ENCODE assay signal across 11 cellular contexts in the genomic region with DNA sequence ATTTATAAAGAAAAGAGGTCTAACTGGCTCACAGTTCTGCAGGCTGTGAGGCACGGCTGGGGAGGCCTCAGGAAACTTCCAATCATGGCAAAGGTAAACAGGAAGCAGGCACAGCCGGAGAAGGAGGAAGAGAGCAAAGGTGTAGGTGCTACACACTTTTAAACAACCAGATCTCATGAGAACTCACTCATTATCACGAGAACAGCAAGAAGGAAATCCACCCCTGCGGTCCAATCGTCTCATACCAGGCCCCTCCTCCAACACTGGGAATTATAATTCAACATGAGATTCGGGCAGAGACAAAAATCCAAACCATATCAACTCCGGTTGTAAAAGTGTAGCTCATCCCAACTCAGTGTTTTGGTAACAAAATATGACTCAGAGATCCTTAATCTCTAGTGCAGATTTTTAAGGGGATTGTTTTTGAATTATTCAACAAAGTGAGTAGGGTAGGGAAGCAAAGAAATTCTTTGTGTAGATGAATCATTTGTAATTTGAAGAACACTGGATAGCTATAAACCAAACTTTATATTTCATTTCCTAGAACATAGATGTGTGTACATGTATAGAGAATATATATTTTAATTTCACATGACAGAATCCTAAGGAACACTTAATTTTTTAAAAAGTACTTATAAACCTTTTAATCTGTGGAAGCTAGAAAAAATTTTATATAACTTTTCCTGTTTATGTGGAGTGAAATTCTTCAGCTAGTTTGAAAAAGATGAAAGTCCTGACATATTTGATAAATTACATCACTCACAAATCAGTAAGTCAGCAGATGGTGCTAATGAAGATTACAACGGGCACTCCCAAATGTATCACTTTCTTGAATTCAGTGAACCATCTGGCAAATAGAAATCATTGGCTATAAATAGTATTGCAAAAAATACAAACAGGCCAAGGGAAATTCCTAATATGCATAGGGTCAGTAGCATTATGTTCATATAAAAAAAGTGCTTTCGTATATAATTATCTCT.
DNase-seq lines count a peak whose midpoint lies in the region; TF ChIP-seq lines count a peak whose summit lies in the region.
"Had no signal": no experiment of that assay in that cellular context is flagged by ENCODE, and none has a peak within 500 bp of the region (broad histone marks: within the 10 kb centered on the region; RNA-seq: fewer than 3 reads in every experiment).

No MANE protein-coding gene starts in this region.

- no peak overlapping the region for H2AFZ ChIP-seq in PC-9

- no peaks in the 10 kb centered on the region for H3K9me3 Mint-ChIP-seq in activated CD4-positive, alpha-beta memory T cell treated with anti-CD3 and anti-CD28 coated beads for 36 hours

- H3K4me2 ChIP-seq in PC-9: peak overlapping the region; percentile 39

- intact Hi-C loops in PC-9 (cut with micrococcal nuclease; ENCODE audit: unreplicated experiment): no loop called here
- intact Hi-C loops in activated CD4-positive, alpha-beta memory T cell treated with anti-CD3 and anti-CD28 coated beads for 36 hours (cut with micrococcal nuclease): no loop called here

- peaks cover 58% of the 10 kb centered on the region for H3K36me3 ChIP-seq in PC-9 (ENCODE audit: low read depth)
- H3K36me3 ChIP-seq: tibial nerve had no signal

- H3K36me3 Mint-ChIP-seq in activated CD4-positive, alpha-beta memory T cell treated with anti-CD3 and anti-CD28 coated beads for 36 hours: peaks cover 32% of the 10 kb centered on the region

- no TSS peak for BruUV-seq in PC-9 (replicated peaks; lab: Mats Ljungman, UMichigan)

- peak overlapping the region; percentile 66 for H3K27ac ChIP-seq in PC-9
- H3K27ac ChIP-seq in epithelial cell of prostate: peak overlapping the region; percentile 44
- H3K27ac ChIP-seq: tibial nerve had no signal

- H3K9me3 ChIP-seq in PC-9 (ENCODE audit: insufficient read depth, low read depth): 0 out of 2 replicates have a peak, but pooled peaks cover 5% of the 10 kb centered on the region
- H3K9me3 ChIP-seq: tibial nerve had no signal

- H3K4me1 ChIP-seq in PC-9 (replicated peaks; ENCODE audit: insufficient read depth): peaks cover 62% of the 10 kb centered on the region

- no peaks in the 10 kb centered on the region for H3K27me3 Mint-ChIP-seq in activated CD4-positive, alpha-beta memory T cell treated with anti-CD3 and anti-CD28 coated beads for 36 hours

- CTCF ChIA-PET in PC-9 (lab: Charles Lee): interaction anchor here (0.6 kb wide), 1 partner anchor 721 kb away, joined by 3 read pairs; no protein-coding TSS in a partner anchor
- CTCF ChIA-PET in activated CD4-positive, alpha-beta memory T cell treated with anti-CD3 and anti-CD28 coated beads for 36 hours (lab: Charles Lee): interaction anchor here (1.2 kb wide), 1 partner anchor 40 kb away, joined by 3 read pairs; no protein-coding TSS in a partner anchor

- H3K9me2 ChIP-seq in PC-9 (ENCODE audit: insufficient read depth): no peaks in the 10 kb centered on the region

- H3K27me3 ChIP-seq in PC-9 (ENCODE audit: insufficient read depth, low read depth): no peaks in the 10 kb centered on the region
- H3K27me3 ChIP-seq: tibial nerve had no signal

- no peak overlapping the region for H3K27ac Mint-ChIP-seq in activated CD4-positive, alpha-beta memory T cell treated with anti-CD3 and anti-CD28 coated beads for 36 hours

- H3K79me2 ChIP-seq in PC-9 (ENCODE audit: low read depth): peaks cover 6% of the 10 kb centered on the region; the same call in 1 of the 2 replicates

- no peak overlapping the region for H3K4me3 ChIP-seq in GM12865 (ENCODE audit: low read depth, low read length)
- 0 out of 2 replicates have a peak overlapping the region, but pooled peaks have one; percentile 1 for H3K4me3 ChIP-seq in PC-9
- H3K4me3 ChIP-seq: tibial nerve had no signal

- H4K20me1 ChIP-seq in PC-9 (ENCODE audit: insufficient read depth): no peaks in the 10 kb centered on the region

- peaks cover 53% of the 10 kb centered on the region for H3F3A ChIP-seq in PC-9 (ENCODE audit: insufficient read depth, low read depth)

- H3K4me3 Mint-ChIP-seq in activated CD4-positive, alpha-beta memory T cell treated with anti-CD3 and anti-CD28 coated beads for 36 hours: no peak overlapping the region

- TF ChIP-seq CTCF in GM12865 (IDR thresholded peaks at IDR 0.05; ENCODE audit: insufficient read depth, low read depth, low read length, missing control alignments) (no peak), PC-9 (conservative IDR thresholded peaks at IDR 0.05) (no peak)

- H3K4me1 Mint-ChIP-seq in activated CD4-positive, alpha-beta memory T cell treated with anti-CD3 and anti-CD28 coated beads for 36 hours (ENCODE audit: low read depth): peaks cover 8% of the 10 kb centered on the region

- POLR2A ChIA-PET in PC-9 (lab: Charles Lee; ENCODE audit: unreplicated experiment): no interaction called here
- POLR2A ChIA-PET in activated CD4-positive, alpha-beta memory T cell treated with anti-CD3 and anti-CD28 coated beads for 36 hours (lab: Charles Lee): no interaction called here

- DNase-seq in GM12865 (ENCODE audit: low read depth) (peak; percentile 7), PC-9 (peak; percentile 41 to 83), epithelial cell of prostate (ENCODE audit: low read depth, low spot score) (peak; percentile 16), renal cortical epithelial cell (ENCODE audit: low read depth) (peak; percentile 27)
- no peak for DNase-seq in activated CD4-positive, alpha-beta memory T cell treated with anti-CD3 and anti-CD28 coated beads for 36 hours
- no peak for DNase-seq in stimulated activated CD4-positive, alpha-beta T cell treated with anti-CD3 and anti-CD28 coated beads, Interleukin-4, amount 100 ng/mL, for 4 hours
- no peak for DNase-seq in stimulated activated naive CD4-positive, alpha-beta T cell (lab: John Stamatoyannopoulos, UW)
- DNase-seq in stimulated activated naive CD4-positive, alpha-beta T cell treated with Interleukin-2 at 50 U/mL for 16 hours (lab: John Stamatoyannopoulos, UW): no peak
- DNase-seq: NCI-H526; stimulated activated CD4-positive, alpha-beta T cell treated with anti-CD3 and anti-CD28 coated beads, Interleukin-2, amount 100 ng/mL, for 24 hours had no signal

Comparison
In these comparisons a context has a peak if more than half of its experiments do, and no peak if none do; other contexts are left out.
1. DNase-seq: peak in GM12865 (single experiment), PC-9 (2 of 2), epithelial cell of prostate (single experiment) and renal cortical epithelial cell (single experiment); none in activated CD4-positive, alpha-beta memory T cell treated with anti-CD3 and anti-CD28 coated beads for 36 hours (single experiment), stimulated activated CD4-positive, alpha-beta T cell treated with anti-CD3 and anti-CD28 coated beads, Interleukin-4, amount 100 ng/mL, for 4 hours (0 of 2), stimulated activated naive CD4-positive, alpha-beta T cell (0 of 6) and stimulated activated naive CD4-positive, alpha-beta T cell treated with Interleukin-2 at 50 U/mL for 16 hours (single experiment).